In the genomic region with DNA sequence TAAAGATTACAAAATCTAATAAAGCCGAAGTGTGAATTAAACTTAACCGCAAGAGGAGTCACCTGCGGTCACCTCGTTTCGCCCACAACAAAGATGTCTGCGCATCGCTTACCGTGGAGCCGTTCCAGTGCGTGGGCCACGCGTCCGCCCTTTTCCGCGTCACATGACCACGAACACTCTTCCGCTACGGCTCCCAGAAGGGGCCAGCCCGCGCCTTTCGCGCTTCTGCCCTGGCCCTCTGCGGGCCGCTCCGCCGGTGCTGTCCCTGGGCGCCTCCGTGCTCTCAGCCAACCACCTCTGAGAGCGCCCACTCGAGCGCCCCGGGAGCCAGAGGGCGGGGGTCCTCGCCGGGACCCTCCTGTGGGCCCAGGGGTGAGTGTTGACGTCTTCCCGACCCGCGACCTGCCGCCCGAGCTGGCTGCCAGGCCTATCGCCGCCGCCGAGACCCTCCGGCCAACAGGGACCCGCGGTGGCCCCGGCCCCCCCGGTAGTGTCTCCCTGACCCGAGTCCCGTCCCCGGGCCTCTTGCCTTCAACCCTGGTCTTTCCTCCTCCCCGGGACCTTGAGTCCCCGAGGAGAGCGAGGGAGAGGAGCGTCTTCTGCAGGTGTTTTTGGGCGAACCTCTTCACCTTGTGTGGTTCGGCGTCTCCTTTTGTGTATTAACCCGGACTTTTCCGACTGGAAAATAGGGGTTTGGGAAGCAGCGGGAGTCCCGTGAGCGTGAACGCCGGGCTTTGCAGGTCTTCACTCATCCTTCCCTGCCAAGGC, we compare ENCODE assay signal across 1 cellular context.
A peak's percentile ranks its signal among the peaks of the same experiment; 100 is the strongest.
TF ChIP-seq lines count a peak whose summit lies in the region.

A gene with protein sequence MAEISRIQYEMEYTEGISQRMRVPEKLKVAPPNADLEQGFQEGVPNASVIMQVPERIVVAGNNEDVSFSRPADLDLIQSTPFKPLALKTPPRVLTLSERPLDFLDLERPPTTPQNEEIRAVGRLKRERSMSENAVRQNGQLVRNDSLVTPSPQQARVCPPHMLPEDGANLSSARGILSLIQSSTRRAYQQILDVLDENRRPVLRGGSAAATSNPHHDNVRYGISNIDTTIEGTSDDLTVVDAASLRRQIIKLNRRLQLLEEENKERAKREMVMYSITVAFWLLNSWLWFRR (plus strand): TSS at position 196 of the 768 bp plus-strand sequence. CDS start 5,415 bp downstream, outside the sequence.

TF ChIP-seq in HepG2, 621 proteins besides CTCF, POLR2A, EP300 and RAD21 (continued from another document and continues in another):
- TF ChIP-seq, protein P1, sequence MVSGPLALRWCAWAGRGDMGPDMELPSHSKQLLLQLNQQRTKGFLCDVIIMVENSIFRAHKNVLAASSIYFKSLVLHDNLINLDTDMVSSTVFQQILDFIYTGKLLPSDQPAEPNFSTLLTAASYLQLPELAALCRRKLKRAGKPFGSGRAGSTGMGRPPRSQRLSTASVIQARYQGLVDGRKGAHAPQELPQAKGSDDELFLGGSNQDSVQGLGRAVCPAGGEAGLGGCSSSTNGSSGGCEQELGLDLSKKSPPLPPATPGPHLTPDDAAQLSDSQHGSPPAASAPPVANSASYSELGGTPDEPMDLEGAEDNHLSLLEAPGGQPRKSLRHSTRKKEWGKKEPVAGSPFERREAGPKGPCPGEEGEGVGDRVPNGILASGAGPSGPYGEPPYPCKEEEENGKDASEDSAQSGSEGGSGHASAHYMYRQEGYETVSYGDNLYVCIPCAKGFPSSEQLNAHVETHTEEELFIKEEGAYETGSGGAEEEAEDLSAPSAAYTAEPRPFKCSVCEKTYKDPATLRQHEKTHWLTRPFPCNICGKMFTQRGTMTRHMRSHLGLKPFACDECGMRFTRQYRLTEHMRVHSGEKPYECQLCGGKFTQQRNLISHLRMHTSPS (CRISPR knock-in tag; IDR thresholded peaks at IDR 0.05; ENCODE audit: low read depth) = peak; percentile 74
- peak; percentile 94 for TF ChIP-seq SATB2 (CRISPR knock-in tag; IDR thresholded peaks at IDR 0.05)
- TF ChIP-seq CHD2 (IDR thresholded peaks at IDR 0.05; ENCODE audit: low read depth, low read length) = no peak
- TF ChIP-seq, protein P2, sequence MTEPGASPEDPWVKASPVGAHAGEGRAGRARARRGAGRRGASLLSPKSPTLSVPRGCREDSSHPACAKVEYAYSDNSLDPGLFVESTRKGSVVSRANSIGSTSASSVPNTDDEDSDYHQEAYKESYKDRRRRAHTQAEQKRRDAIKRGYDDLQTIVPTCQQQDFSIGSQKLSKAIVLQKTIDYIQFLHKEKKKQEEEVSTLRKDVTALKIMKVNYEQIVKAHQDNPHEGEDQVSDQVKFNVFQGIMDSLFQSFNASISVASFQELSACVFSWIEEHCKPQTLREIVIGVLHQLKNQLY (CRISPR knock-in tag; IDR thresholded peaks at IDR 0.05) = peak; percentile 70; the same call in 1 of the 2 replicates
- TF ChIP-seq, protein P3, sequence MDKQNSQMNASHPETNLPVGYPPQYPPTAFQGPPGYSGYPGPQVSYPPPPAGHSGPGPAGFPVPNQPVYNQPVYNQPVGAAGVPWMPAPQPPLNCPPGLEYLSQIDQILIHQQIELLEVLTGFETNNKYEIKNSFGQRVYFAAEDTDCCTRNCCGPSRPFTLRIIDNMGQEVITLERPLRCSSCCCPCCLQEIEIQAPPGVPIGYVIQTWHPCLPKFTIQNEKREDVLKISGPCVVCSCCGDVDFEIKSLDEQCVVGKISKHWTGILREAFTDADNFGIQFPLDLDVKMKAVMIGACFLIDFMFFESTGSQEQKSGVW (CRISPR knock-in tag; IDR thresholded peaks at IDR 0.05; ENCODE audit: borderline replicate concordance) = no peak
- TF ChIP-seq AKAP8 (CRISPR knock-in tag; IDR thresholded peaks at IDR 0.05) = 0 out of 2 replicates have a peak, but pooled peaks have one; percentile 76
- TF ChIP-seq, protein P4, sequence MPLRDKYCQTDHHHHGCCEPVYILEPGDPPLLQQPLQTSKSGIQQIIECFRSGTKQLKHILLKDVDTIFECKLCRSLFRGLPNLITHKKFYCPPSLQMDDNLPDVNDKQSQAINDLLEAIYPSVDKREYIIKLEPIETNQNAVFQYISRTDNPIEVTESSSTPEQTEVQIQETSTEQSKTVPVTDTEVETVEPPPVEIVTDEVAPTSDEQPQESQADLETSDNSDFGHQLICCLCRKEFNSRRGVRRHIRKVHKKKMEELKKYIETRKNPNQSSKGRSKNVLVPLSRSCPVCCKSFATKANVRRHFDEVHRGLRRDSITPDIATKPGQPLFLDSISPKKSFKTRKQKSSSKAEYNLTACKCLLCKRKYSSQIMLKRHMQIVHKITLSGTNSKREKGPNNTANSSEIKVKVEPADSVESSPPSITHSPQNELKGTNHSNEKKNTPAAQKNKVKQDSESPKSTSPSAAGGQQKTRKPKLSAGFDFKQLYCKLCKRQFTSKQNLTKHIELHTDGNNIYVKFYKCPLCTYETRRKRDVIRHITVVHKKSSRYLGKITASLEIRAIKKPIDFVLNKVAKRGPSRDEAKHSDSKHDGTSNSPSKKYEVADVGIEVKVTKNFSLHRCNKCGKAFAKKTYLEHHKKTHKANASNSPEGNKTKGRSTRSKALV (CRISPR knock-in tag; IDR thresholded peaks at IDR 0.05) = peak; percentile 71
- TF ChIP-seq, protein P5, sequence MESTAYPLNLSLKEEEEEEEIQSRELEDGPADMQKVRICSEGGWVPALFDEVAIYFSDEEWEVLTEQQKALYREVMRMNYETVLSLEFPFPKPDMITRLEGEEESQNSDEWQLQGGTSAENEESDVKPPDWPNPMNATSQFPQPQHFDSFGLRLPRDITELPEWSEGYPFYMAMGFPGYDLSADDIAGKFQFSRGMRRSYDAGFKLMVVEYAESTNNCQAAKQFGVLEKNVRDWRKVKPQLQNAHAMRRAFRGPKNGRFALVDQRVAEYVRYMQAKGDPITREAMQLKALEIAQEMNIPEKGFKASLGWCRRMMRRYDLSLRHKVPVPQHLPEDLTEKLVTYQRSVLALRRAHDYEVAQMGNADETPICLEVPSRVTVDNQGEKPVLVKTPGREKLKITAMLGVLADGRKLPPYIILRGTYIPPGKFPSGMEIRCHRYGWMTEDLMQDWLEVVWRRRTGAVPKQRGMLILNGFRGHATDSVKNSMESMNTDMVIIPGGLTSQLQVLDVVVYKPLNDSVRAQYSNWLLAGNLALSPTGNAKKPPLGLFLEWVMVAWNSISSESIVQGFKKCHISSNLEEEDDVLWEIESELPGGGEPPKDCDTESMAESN (CRISPR knock-in tag; conservative IDR thresholded peaks at IDR 0.05) = peak; percentile 97
- peak; percentile 91 for TF ChIP-seq ZNF234 (CRISPR knock-in tag; conservative IDR thresholded peaks at IDR 0.05)
- TF ChIP-seq ZNF138 (CRISPR knock-in tag; IDR thresholded peaks at IDR 0.05; ENCODE audit: low read depth) = peak; percentile 98
- TF ChIP-seq ZNF3 (CRISPR knock-in tag; IDR thresholded peaks at IDR 0.05) = no peak
- peak; percentile 88; the same call in 1 of the 2 replicates for TF ChIP-seq ZSCAN30 (CRISPR knock-in tag; IDR thresholded peaks at IDR 0.05)
- TF ChIP-seq, protein P6, sequence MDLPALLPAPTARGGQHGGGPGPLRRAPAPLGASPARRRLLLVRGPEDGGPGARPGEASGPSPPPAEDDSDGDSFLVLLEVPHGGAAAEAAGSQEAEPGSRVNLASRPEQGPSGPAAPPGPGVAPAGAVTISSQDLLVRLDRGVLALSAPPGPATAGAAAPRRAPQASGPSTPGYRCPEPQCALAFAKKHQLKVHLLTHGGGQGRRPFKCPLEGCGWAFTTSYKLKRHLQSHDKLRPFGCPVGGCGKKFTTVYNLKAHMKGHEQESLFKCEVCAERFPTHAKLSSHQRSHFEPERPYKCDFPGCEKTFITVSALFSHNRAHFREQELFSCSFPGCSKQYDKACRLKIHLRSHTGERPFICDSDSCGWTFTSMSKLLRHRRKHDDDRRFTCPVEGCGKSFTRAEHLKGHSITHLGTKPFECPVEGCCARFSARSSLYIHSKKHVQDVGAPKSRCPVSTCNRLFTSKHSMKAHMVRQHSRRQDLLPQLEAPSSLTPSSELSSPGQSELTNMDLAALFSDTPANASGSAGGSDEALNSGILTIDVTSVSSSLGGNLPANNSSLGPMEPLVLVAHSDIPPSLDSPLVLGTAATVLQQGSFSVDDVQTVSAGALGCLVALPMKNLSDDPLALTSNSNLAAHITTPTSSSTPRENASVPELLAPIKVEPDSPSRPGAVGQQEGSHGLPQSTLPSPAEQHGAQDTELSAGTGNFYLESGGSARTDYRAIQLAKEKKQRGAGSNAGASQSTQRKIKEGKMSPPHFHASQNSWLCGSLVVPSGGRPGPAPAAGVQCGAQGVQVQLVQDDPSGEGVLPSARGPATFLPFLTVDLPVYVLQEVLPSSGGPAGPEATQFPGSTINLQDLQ (CRISPR knock-in tag; IDR thresholded peaks at IDR 0.05) = peak; percentile 91
- TF ChIP-seq NCOA1 (CRISPR knock-in tag; IDR thresholded peaks at IDR 0.05) = no peak
- TF ChIP-seq ZNF382 (CRISPR knock-in tag; IDR thresholded peaks at IDR 0.05; ENCODE audit: borderline replicate concordance) = no peak
- peak; percentile 98; the same call in 1 of the 2 replicates for TF ChIP-seq ZNF788 (CRISPR knock-in tag; IDR thresholded peaks at IDR 0.05; ENCODE audit: borderline replicate concordance)
- peak; percentile 65; the same call in 1 of the 2 replicates for TF ChIP-seq MED13 (CRISPR knock-in tag; IDR thresholded peaks at IDR 0.05)
- TF ChIP-seq POLR2AphosphoS2 (IDR thresholded peaks at IDR 0.05; ENCODE audit: low read depth, low read length) = no peak
- TF ChIP-seq ZNF510 (CRISPR knock-in tag; IDR thresholded peaks at IDR 0.05; ENCODE audit: low read depth) = 0 out of 2 replicates have a peak, but pooled peaks have one; percentile 55
- TF ChIP-seq NR3C1 (CRISPR knock-in tag; IDR thresholded peaks at IDR 0.05) = no peak
- peak; percentile 93 for TF ChIP-seq ETV6 (CRISPR knock-in tag; conservative IDR thresholded peaks at IDR 0.05)
- TF ChIP-seq, protein P7, sequence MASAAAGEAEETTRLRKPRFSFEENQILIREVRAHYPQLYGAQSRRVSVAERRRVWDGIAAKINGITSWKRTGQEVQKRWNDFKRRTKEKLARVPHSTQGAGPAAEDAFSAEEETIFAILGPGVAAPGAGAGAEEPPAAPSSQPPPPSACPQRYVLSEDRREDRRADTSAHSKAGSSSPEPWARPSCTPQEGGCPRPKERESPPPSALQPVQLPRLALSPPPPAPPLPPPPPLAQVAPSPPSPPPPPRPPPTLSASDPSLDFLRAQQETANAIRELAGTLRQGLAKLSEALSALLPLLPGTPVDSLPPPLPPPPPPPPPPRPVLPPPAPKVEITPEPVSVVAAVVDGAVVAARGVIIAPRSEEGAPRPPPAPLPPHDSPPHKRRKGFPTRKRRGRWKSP (CRISPR knock-in tag; IDR thresholded peaks at IDR 0.05) = peak; percentile 96
- TF ChIP-seq KDM5B (CRISPR knock-in tag; IDR thresholded peaks at IDR 0.05; ENCODE audit: borderline replicate concordance) = peak; percentile 98
- TF ChIP-seq PAF1 (CRISPR knock-in tag; IDR thresholded peaks at IDR 0.05) = no peak
- peak; percentile 97 for TF ChIP-seq ARID2 (CRISPR knock-in tag; IDR thresholded peaks at IDR 0.05; ENCODE audit: borderline replicate concordance)
- peak; percentile 96 for TF ChIP-seq TGIF2 (CRISPR knock-in tag; IDR thresholded peaks at IDR 0.05)
- peak; percentile 93; the same call in 1 of the 2 replicates for TF ChIP-seq ZSCAN20 (CRISPR knock-in tag; IDR thresholded peaks at IDR 0.05; ENCODE audit: borderline replicate concordance)
- TF ChIP-seq ZNF343 (CRISPR knock-in tag; IDR thresholded peaks at IDR 0.05) = peak; percentile 98
- TF ChIP-seq, protein P8, sequence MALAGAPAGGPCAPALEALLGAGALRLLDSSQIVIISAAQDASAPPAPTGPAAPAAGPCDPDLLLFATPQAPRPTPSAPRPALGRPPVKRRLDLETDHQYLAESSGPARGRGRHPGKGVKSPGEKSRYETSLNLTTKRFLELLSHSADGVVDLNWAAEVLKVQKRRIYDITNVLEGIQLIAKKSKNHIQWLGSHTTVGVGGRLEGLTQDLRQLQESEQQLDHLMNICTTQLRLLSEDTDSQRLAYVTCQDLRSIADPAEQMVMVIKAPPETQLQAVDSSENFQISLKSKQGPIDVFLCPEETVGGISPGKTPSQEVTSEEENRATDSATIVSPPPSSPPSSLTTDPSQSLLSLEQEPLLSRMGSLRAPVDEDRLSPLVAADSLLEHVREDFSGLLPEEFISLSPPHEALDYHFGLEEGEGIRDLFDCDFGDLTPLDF (CRISPR knock-in tag; IDR thresholded peaks at IDR 0.05) = peak; percentile 79
- no peak for TF ChIP-seq NBN (conservative IDR thresholded peaks at IDR 0.05)
- TF ChIP-seq, protein P9, sequence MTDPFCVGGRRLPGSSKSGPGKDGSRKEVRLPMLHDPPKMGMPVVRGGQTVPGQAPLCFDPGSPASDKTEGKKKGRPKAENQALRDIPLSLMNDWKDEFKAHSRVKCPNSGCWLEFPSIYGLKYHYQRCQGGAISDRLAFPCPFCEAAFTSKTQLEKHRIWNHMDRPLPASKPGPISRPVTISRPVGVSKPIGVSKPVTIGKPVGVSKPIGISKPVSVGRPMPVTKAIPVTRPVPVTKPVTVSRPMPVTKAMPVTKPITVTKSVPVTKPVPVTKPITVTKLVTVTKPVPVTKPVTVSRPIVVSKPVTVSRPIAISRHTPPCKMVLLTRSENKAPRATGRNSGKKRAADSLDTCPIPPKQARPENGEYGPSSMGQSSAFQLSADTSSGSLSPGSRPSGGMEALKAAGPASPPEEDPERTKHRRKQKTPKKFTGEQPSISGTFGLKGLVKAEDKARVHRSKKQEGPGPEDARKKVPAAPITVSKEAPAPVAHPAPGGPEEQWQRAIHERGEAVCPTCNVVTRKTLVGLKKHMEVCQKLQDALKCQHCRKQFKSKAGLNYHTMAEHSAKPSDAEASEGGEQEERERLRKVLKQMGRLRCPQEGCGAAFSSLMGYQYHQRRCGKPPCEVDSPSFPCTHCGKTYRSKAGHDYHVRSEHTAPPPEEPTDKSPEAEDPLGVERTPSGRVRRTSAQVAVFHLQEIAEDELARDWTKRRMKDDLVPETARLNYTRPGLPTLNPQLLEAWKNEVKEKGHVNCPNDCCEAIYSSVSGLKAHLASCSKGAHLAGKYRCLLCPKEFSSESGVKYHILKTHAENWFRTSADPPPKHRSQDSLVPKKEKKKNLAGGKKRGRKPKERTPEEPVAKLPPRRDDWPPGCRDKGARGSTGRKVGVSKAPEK (CRISPR knock-in tag; IDR thresholded peaks at IDR 0.05; ENCODE audit: borderline replicate concordance) = no peak
- peak; percentile 90; the same call in 1 of the 2 replicates for TF ChIP-seq ZNF879 (CRISPR knock-in tag; IDR thresholded peaks at IDR 0.05)
- peak; percentile 78; the same call in 1 of the 2 replicates for TF ChIP-seq ZBTB8A (CRISPR knock-in tag; IDR thresholded peaks at IDR 0.05; ENCODE audit: borderline replicate concordance, low read depth)
- TF ChIP-seq ELF3 (CRISPR knock-in tag; IDR thresholded peaks at IDR 0.05) = peak; percentile 92
- TF ChIP-seq, protein P10, sequence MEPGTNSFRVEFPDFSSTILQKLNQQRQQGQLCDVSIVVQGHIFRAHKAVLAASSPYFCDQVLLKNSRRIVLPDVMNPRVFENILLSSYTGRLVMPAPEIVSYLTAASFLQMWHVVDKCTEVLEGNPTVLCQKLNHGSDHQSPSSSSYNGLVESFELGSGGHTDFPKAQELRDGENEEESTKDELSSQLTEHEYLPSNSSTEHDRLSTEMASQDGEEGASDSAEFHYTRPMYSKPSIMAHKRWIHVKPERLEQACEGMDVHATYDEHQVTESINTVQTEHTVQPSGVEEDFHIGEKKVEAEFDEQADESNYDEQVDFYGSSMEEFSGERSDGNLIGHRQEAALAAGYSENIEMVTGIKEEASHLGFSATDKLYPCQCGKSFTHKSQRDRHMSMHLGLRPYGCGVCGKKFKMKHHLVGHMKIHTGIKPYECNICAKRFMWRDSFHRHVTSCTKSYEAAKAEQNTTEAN (CRISPR knock-in tag; conservative IDR thresholded peaks at IDR 0.05) = peak; percentile 95
- 0 out of 2 replicates have a peak, but pooled peaks have one; percentile 54 for TF ChIP-seq THYN1 (CRISPR knock-in tag; IDR thresholded peaks at IDR 0.05; ENCODE audit: borderline replicate concordance, low read depth)
- peak; percentile 41; the same call in 1 of the 2 replicates for TF ChIP-seq PAX8 (CRISPR knock-in tag; IDR thresholded peaks at IDR 0.05; ENCODE audit: borderline replicate concordance)
